ENCODE assay signal across 14 cellular contexts in genomic region chr17:80827646-80828643, GRCh38.
DNase-seq lines count a peak whose midpoint lies in the region; ATAC-seq and TF ChIP-seq lines count a peak whose summit lies in the region.
"Had no signal": no experiment of that assay in that cellular context is flagged by ENCODE, and none has a peak within 500 bp of the region (broad histone marks: within the 10 kb centered on the region; RNA-seq: fewer than 3 reads in every experiment).

No MANE protein-coding gene starts in this region.

- H3K27ac ChIP-seq in RWPE1 (peak overlapping the region; percentile 96), upper lobe of right lung (no peak overlapping the region)
- H3K27ac ChIP-seq: transverse colon had no signal

- ATAC-seq in upper lobe of right lung, result no peak

- H3K27me3 Mint-ChIP-seq in activated naive CD4-positive, alpha-beta T cell treated with anti-CD3 and anti-CD28 coated beads, Interleukin-2, amount 10 ng/mL, durations not matched to agents 7 days and 5 days, result no peaks in the 10 kb centered on the region
- H3K27me3 Mint-ChIP-seq: dendritic cell treated with granulocyte-macrophage colony-stimulating factor and Interleukin-4, amounts not matched to agents 40 ng/mL and 50 ng/mL, for 4 days had no signal

- peaks cover 36% of the 10 kb centered on the region for H3K36me3 Mint-ChIP-seq in activated naive CD4-positive, alpha-beta T cell treated with anti-CD3 and anti-CD28 coated beads, Interleukin-2, amount 10 ng/mL, durations not matched to agents 7 days and 5 days

- H3K4me3 Mint-ChIP-seq in activated naive CD4-positive, alpha-beta T cell treated with anti-CD3 and anti-CD28 coated beads, Interleukin-2, amount 10 ng/mL, durations not matched to agents 7 days and 5 days, result no peak overlapping the region
- H3K4me3 Mint-ChIP-seq: dendritic cell treated with granulocyte-macrophage colony-stimulating factor and Interleukin-4, amounts not matched to agents 40 ng/mL and 50 ng/mL, for 4 days had no signal

- POLR2A ChIA-PET in RWPE1 (lab: Yijun Ruan, JAX; ENCODE audit: low non-redundant PET), result no interaction called here

- peaks cover 9% of the 10 kb centered on the region for H3K4me1 ChIP-seq in upper lobe of right lung

- no peaks in the 10 kb centered on the region for H3K27me3 ChIP-seq in upper lobe of right lung
- H3K27me3 ChIP-seq: transverse colon had no signal

- no peaks in the 10 kb centered on the region for H3K9me3 Mint-ChIP-seq in activated naive CD4-positive, alpha-beta T cell treated with anti-CD3 and anti-CD28 coated beads, Interleukin-2, amount 10 ng/mL, durations not matched to agents 7 days and 5 days
- H3K9me3 Mint-ChIP-seq: dendritic cell treated with granulocyte-macrophage colony-stimulating factor and Interleukin-4, amounts not matched to agents 40 ng/mL and 50 ng/mL, for 4 days had no signal

- H3K27ac Mint-ChIP-seq in activated naive CD4-positive, alpha-beta T cell treated with anti-CD3 and anti-CD28 coated beads, Interleukin-2, amount 10 ng/mL, durations not matched to agents 7 days and 5 days, result peak overlapping the region; percentile 47
- H3K27ac Mint-ChIP-seq: dendritic cell treated with granulocyte-macrophage colony-stimulating factor and Interleukin-4, amounts not matched to agents 40 ng/mL and 50 ng/mL, for 4 days had no signal

- TF ChIP-seq CTCF in RWPE1 (conservative IDR thresholded peaks at IDR 0.05; ENCODE audit: low read depth), result no peak
- no peak for TF ChIP-seq CTCF in upper lobe of right lung (IDR thresholded peaks at IDR 0.05)

- H3K36me3 ChIP-seq in upper lobe of right lung, result peaks cover 4% of the 10 kb centered on the region

- H3K9me3 ChIP-seq in upper lobe of right lung, result no peaks in the 10 kb centered on the region
- H3K9me3 ChIP-seq: Caco-2, left ventricle myocardium inferior, transverse colon had no signal

- H3K4me1 Mint-ChIP-seq in activated naive CD4-positive, alpha-beta T cell treated with anti-CD3 and anti-CD28 coated beads, Interleukin-2, amount 10 ng/mL, durations not matched to agents 7 days and 5 days, result peaks cover 67% of the 10 kb centered on the region

- CTCF ChIA-PET in activated naive CD4-positive, alpha-beta T cell treated with anti-CD3 and anti-CD28 coated beads, Interleukin-2, amount 10 ng/mL, durations not matched to agents 7 days and 5 days (lab: Charles Lee), result interaction anchor here (0.6 to 0.8 kb wide), 2 partner anchors 71 to 73 kb away, joined by 3 read pairs; no protein-coding TSS in a partner anchor
- CTCF ChIA-PET in RWPE1 (lab: Yijun Ruan, JAX), result interaction anchor here (0.6 to 1.2 kb wide), 3 partner anchors 34 to 1049 kb away, joined by 3 read pairs; no protein-coding TSS in a partner anchor

- no peak for DNase-seq in activated naive CD4-positive, alpha-beta T cell treated with anti-CD3 and anti-CD28 coated beads, Interleukin-2, amount 10 ng/mL, durations not matched to agents 7 days and 5 days
- DNase-seq in activated naive CD4-positive, alpha-beta T cell treated with Interleukin-2 at 50 U/mL for 16 hours, result no peak
- DNase-seq in RWPE1 (ENCODE audit: low spot score) (peak; percentile 22), iPS DF 19.7 (ENCODE audit: low read depth, low spot score) (peak; percentile 57), upper lobe of right lung (peak; percentile 52), HuH-7.5 (ENCODE audit: low spot score) (no peak), activated gamma-delta T cell treated with Interleukin-2 at 50 U/mL for 16 hours (no peak), nucleus accumbens (lab: John Stamatoyannopoulos, UW) (no peak)
- DNase-seq: activated CD4-positive, CD25-positive, alpha-beta regulatory T cell treated with anti-CD3 and anti-CD28 coated beads, Interleukin-2, amount 50 U/mL, for 72 hours; left ventricle myocardium inferior; stimulated activated CD4-positive, alpha-beta T cell treated with anti-CD3 and anti-CD28 coated beads, Interleukin-15, amount 100 ng/mL, for 24 hours; transverse colon had no signal

- H3K4me3 ChIP-seq in upper lobe of right lung, result no peak overlapping the region
- H3K4me3 ChIP-seq: left ventricle myocardium inferior, transverse colon had no signal

- intact Hi-C loops in upper lobe of right lung (cut with DNase I), result no loop called here

Comparison
In these comparisons a context has a peak if more than half of its experiments do, and no peak if none do; other contexts are left out.
1. DNase-seq: peak in RWPE1 (single experiment), iPS DF 19.7 (single experiment) and upper lobe of right lung (single experiment); none in activated naive CD4-positive, alpha-beta T cell treated with anti-CD3 and anti-CD28 coated beads, Interleukin-2, amount 10 ng/mL, durations not matched to agents 7 days and 5 days (single experiment), activated naive CD4-positive, alpha-beta T cell treated with Interleukin-2 at 50 U/mL for 16 hours (single experiment), HuH-7.5 (single experiment), activated gamma-delta T cell treated with Interleukin-2 at 50 U/mL for 16 hours (single experiment) and nucleus accumbens (0 of 56).